In the genomic region with DNA sequence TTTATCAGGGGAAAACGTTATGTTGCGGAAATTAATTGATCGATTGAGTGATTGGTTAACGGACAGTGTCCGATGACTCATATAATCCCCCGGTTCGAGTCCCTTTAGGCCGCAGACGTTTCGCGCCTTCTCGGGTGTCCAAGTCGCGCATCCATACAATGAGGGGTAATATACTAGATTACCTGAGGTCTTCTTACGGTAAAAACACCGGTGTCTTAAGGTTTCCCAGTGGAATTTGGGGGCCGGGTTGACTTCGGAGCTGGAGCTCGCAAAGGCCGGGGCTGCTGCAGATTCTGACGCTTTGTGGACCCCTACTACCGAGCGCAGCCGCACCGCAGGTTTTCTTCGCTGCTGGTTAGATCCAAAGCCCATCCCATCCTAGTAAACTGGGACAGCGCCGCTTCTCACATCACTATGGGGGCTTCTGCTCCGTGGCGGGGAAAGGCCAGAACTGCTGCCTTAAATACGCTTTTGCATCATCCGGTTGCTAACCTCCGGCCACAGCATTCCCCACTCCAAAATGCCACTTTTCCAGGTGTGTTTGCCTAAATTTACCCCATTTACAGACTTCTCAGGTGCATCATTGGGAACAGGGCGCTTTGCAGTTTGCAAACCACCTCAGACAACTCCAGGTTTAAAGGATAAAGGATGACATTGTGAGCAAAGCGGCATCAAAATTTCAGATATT, we compare ENCODE assay signal across 8 cellular contexts. TPM values are rescaled to one million over a fixed set of nuclear protein-coding genes. Genes with fewer than 3 reads are reported as not detected.
A peak's percentile ranks its signal among the peaks of the same experiment; 100 is the strongest.
DNase-seq lines count a peak whose midpoint lies in the region; ATAC-seq and TF ChIP-seq lines count a peak whose summit lies in the region.

No MANE protein-coding gene starts in this region.

- H3K27ac ChIP-seq in parathyroid adenoma, result peak overlapping the region; percentile 91

- peak overlapping the region; percentile 89 for H2AFZ ChIP-seq in parathyroid adenoma

- DNase-seq in DMS 273 (lab: John Stamatoyannopoulos, UW; ENCODE audit: unreplicated experiment), result peak; percentile 80
- DNase-seq in HFF-Myc (ENCODE audit: extremely low read depth, low read depth), result no peak
- peak; percentile 86 for DNase-seq in NCI-H82 (lab: John Stamatoyannopoulos, UW)
- peak; percentile 62 for DNase-seq in glutamatergic neuron
- no peak for DNase-seq in mucosa of gallbladder (ENCODE audit: low spot score)

- peak overlapping the region; percentile 68 for H3K4me2 ChIP-seq in parathyroid adenoma (ENCODE audit: low read length)

- H3K4me3 ChIP-seq in HFF-Myc (replicated peaks; ENCODE audit: low read depth, low read length) (peak overlapping the region; percentile 68), parathyroid adenoma (ENCODE audit: low read depth, low read length) (peak overlapping the region; percentile 74)

- H3K36me3 ChIP-seq in parathyroid adenoma (ENCODE audit: control insufficient read depth, insufficient read depth, low read length), result no peaks in the 10 kb centered on the region

- H3K27me3 ChIP-seq in parathyroid adenoma (ENCODE audit: control insufficient read depth, insufficient read depth, low read length), result no peaks in the 10 kb centered on the region

- TF ChIP-seq CTCF in HFF-Myc (IDR thresholded peaks at IDR 0.05; ENCODE audit: low read depth, low read length, missing control alignments) (no peak), glutamatergic neuron (IDR thresholded peaks at IDR 0.05; ENCODE audit: partially characterized antibody, unreplicated experiment) (no peak), parathyroid adenoma (IDR thresholded peaks at IDR 0.05) (no peak)

- no peaks in the 10 kb centered on the region for H3K9me3 Mint-ChIP-seq in activated T-helper 17 cell treated with anti-CD3 and anti-CD28 coated beads, Interleukin-2, amount 50 U/mL, for 72 hours
- peaks cover 14% of the 10 kb centered on the region for H3K9me3 Mint-ChIP-seq in glutamatergic neuron (ENCODE audit: unreplicated experiment)

- H3K27me3 Mint-ChIP-seq in activated T-helper 17 cell treated with anti-CD3 and anti-CD28 coated beads, Interleukin-2, amount 50 U/mL, for 72 hours, result no peaks in the 10 kb centered on the region
- H3K27me3 Mint-ChIP-seq in glutamatergic neuron (ENCODE audit: unreplicated experiment), result peaks cover 10% of the 10 kb centered on the region

- peaks cover 27% of the 10 kb centered on the region for H3K79me2 ChIP-seq in parathyroid adenoma

- H3K9ac ChIP-seq in parathyroid adenoma, result no peak overlapping the region

- H3K4me1 Mint-ChIP-seq in activated T-helper 17 cell treated with anti-CD3 and anti-CD28 coated beads, Interleukin-2, amount 50 U/mL, for 72 hours, result peaks cover 44% of the 10 kb centered on the region
- peaks cover 15% of the 10 kb centered on the region for H3K4me1 Mint-ChIP-seq in glutamatergic neuron (ENCODE audit: low read depth, unreplicated experiment)

- no peak for ATAC-seq in activated T-helper 17 cell treated with anti-CD3 and anti-CD28 coated beads, Interleukin-2, amount 50 U/mL, for 72 hours (replicated peaks)
- no peak for ATAC-seq in HG03039 (IDR thresholded peaks at IDR 0.05; ENCODE audit: unreplicated experiment)

- peak overlapping the region; percentile 85 for H3K4me3 Mint-ChIP-seq in activated T-helper 17 cell treated with anti-CD3 and anti-CD28 coated beads, Interleukin-2, amount 50 U/mL, for 72 hours
- H3K4me3 Mint-ChIP-seq in glutamatergic neuron (ENCODE audit: unreplicated experiment), result peak overlapping the region; percentile 96

- no peaks in the 10 kb centered on the region for H3K9me3 ChIP-seq in parathyroid adenoma (ENCODE audit: control insufficient read depth, low read length)

- peaks cover 5% of the 10 kb centered on the region for H3K4me1 ChIP-seq in parathyroid adenoma

- H3K36me3 Mint-ChIP-seq in activated T-helper 17 cell treated with anti-CD3 and anti-CD28 coated beads, Interleukin-2, amount 50 U/mL, for 72 hours (ENCODE audit: low read depth), result peaks cover 39% of the 10 kb centered on the region
- no peaks in the 10 kb centered on the region for H3K36me3 Mint-ChIP-seq in glutamatergic neuron (ENCODE audit: unreplicated experiment)

- peak overlapping the region; percentile 99 for H3K27ac Mint-ChIP-seq in activated T-helper 17 cell treated with anti-CD3 and anti-CD28 coated beads, Interleukin-2, amount 50 U/mL, for 72 hours
- H3K27ac Mint-ChIP-seq in glutamatergic neuron (ENCODE audit: unreplicated experiment), result peak overlapping the region; percentile 80

RNA-seq across cellular contexts. Expression of a gene that starts 0.9 kb away (rescaled TPM):
- 10 to 100 TPM; 49.2 to 57.4 TPM for total RNA-seq in activated T-helper 17 cell treated with anti-CD3 and anti-CD28 coated beads, Interleukin-2, amount 50 U/mL, for 72 hours
- total RNA-seq in glutamatergic neuron (ENCODE audit: unreplicated experiment) (59.2 TPM), mucosa of gallbladder (51.8 TPM)

Comparison
In these comparisons a context has a peak if more than half of its experiments do, and no peak if none do; other contexts are left out.
1. DNase-seq: peak in DMS 273 (single experiment), NCI-H82 (single experiment) and glutamatergic neuron (single experiment); none in HFF-Myc (single experiment) and mucosa of gallbladder (single experiment).